Comparison of ENCODE assay signal across 13 cellular contexts in genomic region chr1:23101101-23101827, GRCh38.
DNase-seq lines count a peak whose midpoint lies in the region; ATAC-seq, FAIRE-seq and TF ChIP-seq lines count a peak whose summit lies in the region.
"Had no signal": no experiment of that assay in that cellular context is flagged by ENCODE, and none has a peak within 500 bp of the region (broad histone marks: within the 10 kb centered on the region; RNA-seq: fewer than 3 reads in every experiment).

No MANE protein-coding gene starts in this region.

- H2AFZ ChIP-seq in KMS-11 (ENCODE audit: low read depth) (no peak overlapping the region), keratinocyte (ENCODE audit: control insufficient read depth, low read length) (no peak overlapping the region)

- H3K27ac ChIP-seq in KMS-11 (peak overlapping the region; percentile 55; the same call in 1 of the 2 replicates), keratinocyte (ENCODE audit: control insufficient read depth, insufficient read depth, low read length) (peak overlapping the region; percentile 89), suprapubic skin (peak overlapping the region; percentile 65)
- H3K27ac ChIP-seq in CD4-positive, alpha-beta T cell (ENCODE audit: low read depth, low read length) = no peak overlapping the region
- H3K27ac ChIP-seq: VCaP had no signal

- H3K4me3 ChIP-seq in KMS-11 (IDR thresholded peaks at IDR 0.05; ENCODE audit: insufficient read depth, low read depth, low read length) (no peak overlapping the region), keratinocyte (ENCODE audit: control insufficient read depth in 2 of 3, extremely low read depth in 1 of 3, insufficient read depth in 2 of 3, low read depth in 1 of 3, low read length in 3 of 3) (peak overlapping the region in 1 of 3 experiments; percentile 12), suprapubic skin (no peak overlapping the region)

- H3K9me3 ChIP-seq in keratinocyte (ENCODE audit: control insufficient read depth, low read depth, low read length) = no peaks in the 10 kb centered on the region
- no peaks in the 10 kb centered on the region for H3K9me3 ChIP-seq in suprapubic skin
- no peaks in the 10 kb centered on the region for H3K9me3 ChIP-seq in CD4-positive, alpha-beta T cell (ENCODE audit: control insufficient read depth, low read length)

- H3K27me3 Mint-ChIP-seq in CD4-positive, alpha-beta T cell = no peaks in the 10 kb centered on the region

- intact Hi-C loops in CD4-positive, alpha-beta T cell (cut with DNase I, micrococcal nuclease) = no loop called here

- peaks cover 3% of the 10 kb centered on the region for H3K36me3 Mint-ChIP-seq in CD4-positive, alpha-beta T cell (ENCODE audit: low read depth)

- peak overlapping the region; percentile 37 for H3K4me2 ChIP-seq in KMS-11
- H3K4me2 ChIP-seq in keratinocyte (ENCODE audit: control insufficient read depth, extremely low read depth, insufficient read depth, low read depth, low read length) = peak overlapping the region; percentile 86

- no peaks in the 10 kb centered on the region for H3K27me3 ChIP-seq in KMS-11 (ENCODE audit: insufficient read depth, low read depth)
- no peaks in the 10 kb centered on the region for H3K27me3 ChIP-seq in keratinocyte (ENCODE audit: control insufficient read depth, extremely low read depth, insufficient read depth, low read length)
- H3K27me3 ChIP-seq in suprapubic skin = no peaks in the 10 kb centered on the region
- no peaks in the 10 kb centered on the region for H3K27me3 ChIP-seq in CD4-positive, alpha-beta T cell (ENCODE audit: control insufficient read depth, insufficient read depth, low read length)

- no peaks in the 10 kb centered on the region for H3K9me1 ChIP-seq in keratinocyte (ENCODE audit: control insufficient read depth, extremely low read depth, insufficient read depth, low read length)

- no peak overlapping the region for H3K4me3 Mint-ChIP-seq in CD4-positive, alpha-beta T cell

- 87% methylated on average over 3 of the region's 3 CpGs for WGBS in suprapubic skin

- H4K20me1 ChIP-seq in KMS-11 (ENCODE audit: insufficient read depth) (no peaks in the 10 kb centered on the region), keratinocyte (ENCODE audit: control insufficient read depth, extremely low read depth, insufficient read depth, low read length) (no peaks in the 10 kb centered on the region)

- H3K36me3 ChIP-seq in KMS-11 (ENCODE audit: insufficient read depth) = no peaks in the 10 kb centered on the region
- H3K36me3 ChIP-seq in keratinocyte (ENCODE audit: control insufficient read depth in 2 of 2, extremely low read depth in 1 of 2, insufficient read depth in 2 of 2, low read length in 2 of 2) = peaks cover 5 to 21% of the 10 kb centered on the region in 2 experiments
- peaks cover 4% of the 10 kb centered on the region for H3K36me3 ChIP-seq in suprapubic skin

- no peak for FAIRE-seq in keratinocyte (lab: Jason Lieb, UNC)

- CTCF ChIA-PET in CD4-positive, alpha-beta T cell (lab: Charles Lee) = interaction anchor here (1.2 to 4.7 kb wide), 5 partner anchors 11 to 83 kb away, joined by 3 to 160 read pairs (median 11); partner anchors contain the start of gene LUZP1

- DNase-seq in amniotic epithelial cell (ENCODE audit: low read depth) = peak; percentile 77
- no peak for DNase-seq in keratinocyte (ENCODE audit: low read depth, low spot score)
- no peak for DNase-seq in suprapubic skin (ENCODE audit: low spot score in 2 of 2)
- DNase-seq in stimulated activated CD4-positive, alpha-beta T cell treated with anti-CD3 and anti-CD28 coated beads, Interleukin-15, amount 100 ng/mL, for 24 hours = no peak
- no peak for DNase-seq in CD4-positive, alpha-beta T cell
- DNase-seq: activated gamma-delta T cell treated with Interleukin-2 at 50 U/mL for 16 hours, islet precursor cell, NCI-H187 treated with DMSO at 0.1 percent for 48 hours, posterior cingulate gyrus had no signal

- H3K9me3 Mint-ChIP-seq in CD4-positive, alpha-beta T cell = no peaks in the 10 kb centered on the region

- no peak for TF ChIP-seq EP300 in suprapubic skin (IDR thresholded peaks at IDR 0.05)

- ATAC-seq in HG03139 (IDR thresholded peaks at IDR 0.05; ENCODE audit: unreplicated experiment) = no peak
- ATAC-seq in HG02981 (IDR thresholded peaks at IDR 0.05; ENCODE audit: unreplicated experiment) = no peak
- no peak for ATAC-seq in CD4-positive, alpha-beta T cell (ENCODE audit: poor library complexity)

- POLR2A ChIA-PET in CD4-positive, alpha-beta T cell (lab: Charles Lee) = interaction anchor here (0.8 to 3.1 kb wide), 4 partner anchors 13 to 83 kb away, joined by 3 to 38 read pairs (median 10); partner anchors contain the start of gene LUZP1

- H3K9ac ChIP-seq in KMS-11 (no peak overlapping the region), keratinocyte (ENCODE audit: control insufficient read depth, extremely low read depth, insufficient read depth, low read length) (peak overlapping the region; percentile 53)

- H3K27ac Mint-ChIP-seq in CD4-positive, alpha-beta T cell = no peak overlapping the region

- H3K79me2 ChIP-seq in KMS-11 (ENCODE audit: insufficient read depth, low read depth) = no peaks in the 10 kb centered on the region
- peaks cover 44% of the 10 kb centered on the region for H3K79me2 ChIP-seq in keratinocyte (ENCODE audit: control insufficient read depth, insufficient read depth, low read length)

- peaks cover 41% of the 10 kb centered on the region for H3K4me1 ChIP-seq in KMS-11 (ENCODE audit: low read depth, poor library complexity, severe bottlenecking)
- peaks cover 56% of the 10 kb centered on the region for H3K4me1 ChIP-seq in keratinocyte (ENCODE audit: control insufficient read depth, extremely low read depth, insufficient read depth, low read length)
- peaks cover 52% of the 10 kb centered on the region for H3K4me1 ChIP-seq in suprapubic skin

- H3K4me1 Mint-ChIP-seq in CD4-positive, alpha-beta T cell (ENCODE audit: low read depth) = peaks cover 49% of the 10 kb centered on the region

- TF ChIP-seq POLR2A in suprapubic skin (IDR thresholded peaks at IDR 0.05) = no peak

- dilution Hi-C loops in keratinocyte (cut with MboI; ENCODE audit: extremely low pct_ligation_motif_present, low sequenced_read_pairs) = no loop called here

- TF ChIP-seq CTCF in KMS-11 (conservative IDR thresholded peaks at IDR 0.05; ENCODE audit: low read depth, low read length) (no peak), keratinocyte (optimal IDR thresholded peaks at IDR 0.05 in 1 of 3, IDR thresholded peaks at IDR 0.05 in 1 of 3, conservative IDR thresholded peaks at IDR 0.05 in 1 of 3; ENCODE audit: extremely low read depth in 1 of 3, insufficient read depth in 2 of 3, low read length in 3 of 3) (no peak), suprapubic skin (IDR thresholded peaks at IDR 0.05) (no peak)
- TF ChIP-seq CTCF in CD4-positive, alpha-beta T cell (IDR thresholded peaks at IDR 0.05) = no peak
